ENCODE assay signal across 8 cellular contexts in genomic region chr19:10717054-10717355, GRCh38. TPM values are rescaled to one million over a fixed set of nuclear protein-coding genes. Genes with fewer than 3 reads are reported as not detected.
DNase-seq lines count a peak whose midpoint lies in the region; ATAC-seq and TF ChIP-seq lines count a peak whose summit lies in the region.

No MANE protein-coding gene starts in this region.

- H3K9me3 ChIP-seq in right lobe of liver = no peaks in the 10 kb centered on the region

- H3K27ac Mint-ChIP-seq in activated naive CD8-positive, alpha-beta T cell treated with anti-CD3 and anti-CD28 coated beads, Interleukin-2, amount 10 ng/mL, durations not matched to agents 7 days and 5 days = peak overlapping the region; percentile 59

- no peak for TF ChIP-seq POLR2A in right lobe of liver (IDR thresholded peaks at IDR 0.05)

- peaks cover 0 to 17% (median 4%) of the 10 kb centered on the region in 4 donors for H3K4me1 ChIP-seq in right lobe of liver

- peak overlapping the region; percentile 71 for H3K4me3 Mint-ChIP-seq in activated T-cell treated with anti-CD3 and anti-CD28 coated beads, Interleukin-2, amount 50 U/mL, for 4 hours
- H3K4me3 Mint-ChIP-seq in activated naive CD8-positive, alpha-beta T cell treated with anti-CD3 and anti-CD28 coated beads, Interleukin-2, amount 10 ng/mL, durations not matched to agents 7 days and 5 days = peak overlapping the region; percentile 64

- 21% methylated on average over 12 of the region's 12 CpGs for WGBS in right lobe of liver (ENCODE audit: insufficient coverage, low coverage, low lambda C conversion rate, missing lambda C conversion rate)

- H3K4me1 Mint-ChIP-seq in activated T-cell treated with anti-CD3 and anti-CD28 coated beads, Interleukin-2, amount 50 U/mL, for 4 hours (ENCODE audit: low read depth) = peaks cover 33% of the 10 kb centered on the region
- H3K4me1 Mint-ChIP-seq in activated naive CD8-positive, alpha-beta T cell treated with anti-CD3 and anti-CD28 coated beads, Interleukin-2, amount 10 ng/mL, durations not matched to agents 7 days and 5 days = peaks cover 27% of the 10 kb centered on the region

- no peak for TF ChIP-seq CTCF in right lobe of liver (IDR thresholded peaks at IDR 0.05)

- H3K36me3 Mint-ChIP-seq in activated T-cell treated with anti-CD3 and anti-CD28 coated beads, Interleukin-2, amount 50 U/mL, for 4 hours (ENCODE audit: insufficient read depth) = peaks cover 10% of the 10 kb centered on the region
- H3K36me3 Mint-ChIP-seq in activated naive CD8-positive, alpha-beta T cell treated with anti-CD3 and anti-CD28 coated beads, Interleukin-2, amount 10 ng/mL, durations not matched to agents 7 days and 5 days = peaks cover 10% of the 10 kb centered on the region

- no peaks in the 10 kb centered on the region for H3K9me3 Mint-ChIP-seq in activated T-cell treated with anti-CD3 and anti-CD28 coated beads, Interleukin-2, amount 50 U/mL, for 4 hours
- H3K9me3 Mint-ChIP-seq in activated naive CD8-positive, alpha-beta T cell treated with anti-CD3 and anti-CD28 coated beads, Interleukin-2, amount 10 ng/mL, durations not matched to agents 7 days and 5 days = no peaks in the 10 kb centered on the region

- H3K36me3 ChIP-seq in right lobe of liver = no peaks in the 10 kb centered on the region

- H3K4me3 ChIP-seq in right lobe of liver = peak overlapping the region in 2 of 3 donors; percentile 14 to 31

- intact Hi-C loops in right lobe of liver (cut with DNase I) = loop anchor here (5.0 to 10.0 kb wide), 2 partner anchors 48 to 55 kb away; no protein-coding TSS in a partner anchor

- POLR2A ChIA-PET in activated naive CD8-positive, alpha-beta T cell treated with anti-CD3 and anti-CD28 coated beads, Interleukin-2, amount 10 ng/mL, durations not matched to agents 7 days and 5 days (lab: Charles Lee) = interaction anchor here (0.5 to 3.2 kb wide), 17 partner anchors 11 to 627 kb away, joined by 3 to 26 read pairs (median 7); partner anchors contain the start of genes CARM1, QTRT1 and TMED1

- H3K27ac ChIP-seq in right lobe of liver (peak overlapping the region in 1 of 3 donors; percentile 51), temporal lobe (ENCODE audit: low read depth, low read length) (peak overlapping the region; percentile 72)

- ATAC-seq in activated T-cell treated with anti-CD3 and anti-CD28 coated beads, Interleukin-2, amount 50 U/mL, for 4 hours = no peak
- no peak for ATAC-seq in activated naive CD8-positive, alpha-beta T cell treated with anti-CD3 and anti-CD28 coated beads, Interleukin-2, amount 10 ng/mL, durations not matched to agents 7 days and 5 days (ENCODE audit: low read depth)
- ATAC-seq in right lobe of liver (no peak), HG03135 (IDR thresholded peaks at IDR 0.05; ENCODE audit: unreplicated experiment) (no peak)

- no peaks in the 10 kb centered on the region for H3K27me3 ChIP-seq in right lobe of liver

- H3K27me3 Mint-ChIP-seq in activated T-cell treated with anti-CD3 and anti-CD28 coated beads, Interleukin-2, amount 50 U/mL, for 4 hours (ENCODE audit: low read depth) = no peaks in the 10 kb centered on the region
- H3K27me3 Mint-ChIP-seq in activated naive CD8-positive, alpha-beta T cell treated with anti-CD3 and anti-CD28 coated beads, Interleukin-2, amount 10 ng/mL, durations not matched to agents 7 days and 5 days = no peaks in the 10 kb centered on the region

- DNase-seq in activated T-cell treated with anti-CD3 and anti-CD28 coated beads, Interleukin-2, amount 50 U/mL, for 4 hours = no peak
- DNase-seq in activated T-cell treated with anti-CD3 and anti-CD28 coated beads, Interleukin-2, amount 50 U/mL, for 1 hour = no peak
- DNase-seq in activated naive CD8-positive, alpha-beta T cell treated with anti-CD3 and anti-CD28 coated beads, Interleukin-2, amount 10 ng/mL, durations not matched to agents 7 days and 5 days = no peak
- DNase-seq in right lobe of liver (no peak), DMS79 (lab: John Stamatoyannopoulos, UW) (no peak)
- no peak for DNase-seq in activated CD8-positive, alpha-beta memory T cell treated with anti-CD3 and anti-CD28 coated beads, Interleukin-2, amount 50 U/mL, for 4 hours

RNA-seq across cellular contexts. Expression of gene DNM2, which starts 0.9 kb away (rescaled TPM):
- 100 to 1,000 TPM; 152 to 161 (median 158) TPM for total RNA-seq in activated T-cell treated with anti-CD3 and anti-CD28 coated beads, Interleukin-2, amount 50 U/mL, for 4 hours
- 100 to 1,000 TPM; 249 to 259 TPM for total RNA-seq in activated naive CD8-positive, alpha-beta T cell treated with anti-CD3 and anti-CD28 coated beads, Interleukin-2, amount 10 ng/mL, durations not matched to agents 7 days and 5 days
- 10 to 100 TPM; 54.0 to 86.9 (median 68.3) TPM for total RNA-seq in right lobe of liver
- 32.5 TPM for total RNA-seq in temporal lobe

RNA-seq across cellular contexts. Expression of gene QTRT1, which starts 15.8 kb away (rescaled TPM):
- total RNA-seq in activated T-cell treated with anti-CD3 and anti-CD28 coated beads, Interleukin-2, amount 50 U/mL, for 4 hours = 100 to 1,000 TPM; 117 to 122 (median 120) TPM
- 10 to 100 TPM; 35.9 to 37.7 TPM for total RNA-seq in activated naive CD8-positive, alpha-beta T cell treated with anti-CD3 and anti-CD28 coated beads, Interleukin-2, amount 10 ng/mL, durations not matched to agents 7 days and 5 days
- total RNA-seq in right lobe of liver = 10 to 100 TPM; 19.0 to 30.2 (median 26.8) TPM
- 31.7 TPM for total RNA-seq in temporal lobe
